ENCODE assay signal across 20 cellular contexts in the genomic region with DNA sequence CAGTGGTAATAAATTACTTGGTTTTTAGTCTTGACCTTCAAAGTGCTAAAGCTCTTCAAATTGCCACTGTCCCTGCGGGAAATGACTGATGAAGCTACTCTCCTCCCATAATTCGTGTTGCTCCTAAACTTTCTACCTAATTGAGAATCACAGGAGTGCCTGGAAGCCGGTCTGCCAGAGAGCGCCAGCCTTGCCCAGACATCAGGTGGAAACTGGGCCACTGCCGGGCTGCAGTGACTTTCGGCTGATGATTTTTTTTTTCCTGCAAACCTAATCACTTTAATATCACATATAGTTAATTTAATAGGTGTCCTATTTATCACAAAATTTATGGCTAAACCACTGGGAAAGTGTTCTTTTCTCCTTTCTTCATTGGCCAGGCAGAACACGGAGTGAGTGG.
"Had no signal": no experiment of that assay in that cellular context is flagged by ENCODE, and none has a peak within 500 bp of the region (broad histone marks: within the 10 kb centered on the region; RNA-seq: fewer than 3 reads in every experiment).

No MANE protein-coding gene starts in this region.

- H3K9me3 ChIP-seq: thyroid gland, uterus had no signal

- H3K27ac ChIP-seq: coronary artery, foreskin keratinocyte, hepatocyte, neutrophil, skin epidermis, thyroid gland, upper lobe of left lung, uterus had no signal

- H3K27ac Mint-ChIP-seq: endodermal cell, naive B cell, nephron had no signal

- ATAC-seq: left colon, left ventricle myocardium superior, sciatic nerve had no signal

- H3K4me3 Mint-ChIP-seq: naive B cell had no signal

- H3K4me3 ChIP-seq: coronary artery, hepatocyte, lung, skin epidermis, thyroid gland, upper lobe of left lung, uterus had no signal

- H3K79me2 ChIP-seq: hepatocyte had no signal

- H3K27me3 ChIP-seq: thyroid gland, uterus had no signal

- H3K4me1 ChIP-seq: foreskin keratinocyte, thyroid gland, uterus had no signal

- H3K36me3 ChIP-seq: neutrophil, thyroid gland, upper lobe of left lung, uterus had no signal

- H3K4me1 Mint-ChIP-seq: naive B cell, nephron had no signal

- DNase-seq: effector CD4-positive, alpha-beta T cell; erythroblast; foreskin keratinocyte; left colon; left ventricle myocardium superior; mesenchymal stem cell; naive B cell; stimulated activated CD4-positive, alpha-beta T cell treated with anti-CD3 and anti-CD28 coated beads, Interleukin-12 subunit alpha, Interleukin-12 subunit beta, amount 100 ng/mL, for 4 hours; stimulated activated naive CD4-positive, alpha-beta T cell treated with Interleukin-2 at 50 U/mL for 16 hours; thyroid gland; upper lobe of left lung; uterus had no signal
